Comparison of ENCODE assay signal across 2 cellular contexts in genomic region chr1:55600243-55600642, GRCh38.
TF ChIP-seq lines count a peak whose summit lies in the region.

No MANE protein-coding gene starts in this region.

TF ChIP-seq in IMR-90, 13 proteins besides CTCF, POLR2A, EP300 and RAD21:
- no peak for TF ChIP-seq ELK1 (IDR thresholded peaks at IDR 0.05; ENCODE audit: borderline replicate concordance, low read depth, low read length)
- no peak for TF ChIP-seq MAZ (IDR thresholded peaks at IDR 0.05; ENCODE audit: borderline replicate concordance, low read depth, low read length)
- no peak for TF ChIP-seq BHLHE40 (IDR thresholded peaks at IDR 0.05; ENCODE audit: low read depth, low read length)
- no peak for TF ChIP-seq USF2 (IDR thresholded peaks at IDR 0.05; ENCODE audit: low read depth, low read length)
- no peak for TF ChIP-seq NFE2L2 (IDR thresholded peaks at IDR 0.05; ENCODE audit: low read depth, low read length)
- TF ChIP-seq RCOR1 (IDR thresholded peaks at IDR 0.05; ENCODE audit: insufficient replicate concordance, low read length), result no peak
- TF ChIP-seq SMC3 (IDR thresholded peaks at IDR 0.05; ENCODE audit: low read depth, low read length), result no peak
- TF ChIP-seq MAFK (IDR thresholded peaks at IDR 0.05; ENCODE audit: low read depth, low read length), result no peak
- no peak for TF ChIP-seq RFX5 (IDR thresholded peaks at IDR 0.05; ENCODE audit: low read depth, low read length)
- TF ChIP-seq CHD1 (IDR thresholded peaks at IDR 0.05; ENCODE audit: low read depth, low read length), result no peak
- TF ChIP-seq CEBPB (IDR thresholded peaks at IDR 0.05; ENCODE audit: low read depth, low read length), result no peak
- no peak for TF ChIP-seq FOS (IDR thresholded peaks at IDR 0.05; ENCODE audit: low read depth, low read length)
- no peak for TF ChIP-seq MXI1 (IDR thresholded peaks at IDR 0.05; ENCODE audit: borderline replicate concordance, low read depth, low read length)
TF ChIP-seq in IMR-90: peak in this region for 0.

TF ChIP-seq in GM12878, 131 proteins besides CTCF, POLR2A, EP300 and RAD21 (continued from another document):
- no peak for TF ChIP-seq PKNOX1 (IDR thresholded peaks at IDR 0.05)
- no peak for TF ChIP-seq FOXK2 (IDR thresholded peaks at IDR 0.05)
- no peak for TF ChIP-seq CBX5 (IDR thresholded peaks at IDR 0.05; ENCODE audit: low read depth)
